8 cellular contexts compared by ENCODE assay signal in genomic region chr9:91360551-91361293, GRCh38. TPM values are rescaled to one million over a fixed set of nuclear protein-coding genes. Genes with fewer than 3 reads are reported as not detected.
A peak's percentile ranks its signal among the peaks of the same experiment; 100 is the strongest.
DNase-seq lines count a peak whose midpoint lies in the region; ATAC-seq, FAIRE-seq and TF ChIP-seq lines count a peak whose summit lies in the region.

No MANE protein-coding gene starts in this region.

- H3K4me1 ChIP-seq in DND-41 (ENCODE audit: insufficient read depth, low read length) (peaks cover 26% of the 10 kb centered on the region), body of pancreas (peaks cover 26% of the 10 kb centered on the region), HepG2 (ENCODE audit: insufficient read depth, low read length) (peaks cover 50% of the 10 kb centered on the region), thymus (ENCODE audit: control insufficient read depth, insufficient read depth, low read length) (peaks cover 9% of the 10 kb centered on the region)

- H3K9me3 ChIP-seq in DND-41 (ENCODE audit: insufficient read depth, low read length, severe bottlenecking) (no peaks in the 10 kb centered on the region), body of pancreas (no peaks in the 10 kb centered on the region), HepG2 (ENCODE audit: low read length) (no peaks in the 10 kb centered on the region), thymus (ENCODE audit: control insufficient read depth) (peaks cover 2% of the 10 kb centered on the region)

- H3K27ac ChIP-seq in DND-41 (ENCODE audit: low read length): peak overlapping the region; percentile 77
- peak overlapping the region; percentile 87 to 97 (median 92) for H3K27ac ChIP-seq in body of pancreas
- H3K27ac ChIP-seq in HepG2 (ENCODE audit: extremely low read length, insufficient read depth, low read length): peak overlapping the region; percentile 84
- no peak overlapping the region for H3K27ac ChIP-seq in thymus (ENCODE audit: low read depth)

- TF ChIP-seq POLR2A in body of pancreas (IDR thresholded peaks at IDR 0.05) (no peak), HepG2 (IDR thresholded peaks at IDR 0.05; ENCODE audit: insufficient read depth in 1 of 2, low read depth in 2 of 2, low read length in 2 of 2) (no peak)

- intact Hi-C loops in body of pancreas (cut with DNase I): no loop called here
- intact Hi-C loops in HepG2 (cut with micrococcal nuclease; ENCODE audit: unreplicated experiment): loop anchor here (5.0 to 10.0 kb wide), 2 partner anchors 163 to 276 kb away; no protein-coding TSS in a partner anchor

- TF ChIP-seq CTCF in DND-41 (IDR thresholded peaks at IDR 0.05; ENCODE audit: borderline replicate concordance, extremely low read depth, low read length, poor library complexity, severe bottlenecking) (no peak), body of pancreas (IDR thresholded peaks at IDR 0.05) (no peak), HepG2 (CRISPR knock-in tag; IDR thresholded peaks at IDR 0.05) (no peak)

- in situ Hi-C loops in KBM-7 (cut with MboI; ENCODE audit: low pct_unique_long_range_greater_than_20kb, low sequenced_read_pairs): no loop called here
- in situ Hi-C loops in HepG2 (cut with HindIII; ENCODE audit: extremely low pct_ligation_motif_present, low pct_unique_long_range_greater_than_20kb): loop anchor here (5.0 kb wide), 1 partner anchor 62 kb away; the partner anchor contains the start of gene NFIL3

- TF ChIP-seq EP300 in HepG2 (IDR thresholded peaks at IDR 0.05; ENCODE audit: low read depth in 2 of 2, low read length in 2 of 2) (no peak), HepG2 (CRISPR knock-in tag; IDR thresholded peaks at IDR 0.05; ENCODE audit: borderline replicate concordance) (no peak)

- no peak for ATAC-seq in DND-41 (ENCODE audit: insufficient read depth, low read depth)
- no peak for ATAC-seq in body of pancreas
- ATAC-seq in HepG2: peak; percentile 17; the same call in 2 of the 3 replicates

- H3K9ac ChIP-seq in DND-41 (ENCODE audit: low read depth, low read length): peak overlapping the region; percentile 91
- H3K9ac ChIP-seq in HepG2 (ENCODE audit: insufficient read depth, low read depth, low read length): peak overlapping the region; percentile 80

- WGBS in body of pancreas, 2 donors: 8 to 10% methylated on average over 10 of the region's 10 CpGs
- WGBS in HepG2 (ENCODE audit: low lambda C conversion rate): 4% methylated on average over 10 of the region's 10 CpGs
- 33% methylated on average over 10 of the region's 10 CpGs for WGBS in thymus

- no peak for TF ChIP-seq RAD21 in HepG2 (CRISPR knock-in tag; IDR thresholded peaks at IDR 0.05)

- H4K20me1 ChIP-seq in DND-41 (ENCODE audit: insufficient read depth, low read length) (no peaks in the 10 kb centered on the region; the same call in 1 of the 2 replicates), HepG2 (ENCODE audit: insufficient read depth, low read length) (peaks cover 16% of the 10 kb centered on the region; the same call in 1 of the 2 replicates)

- CTCF ChIA-PET in HepG2 (lab: Yijun Ruan, JAX; ENCODE audit: low intra/inter-chr PET ratio, low total read pairs): interaction anchor here (0.9 kb wide), 1 partner anchor 65 kb away, joined by 3 read pairs; no protein-coding TSS in a partner anchor

- H3K4me3 ChIP-seq in DND-41 (ENCODE audit: low read depth in 1 of 2, low read length in 2 of 2) (peak overlapping the region; percentile 86 to 98), body of pancreas (peak overlapping the region; percentile 90 to 93), HepG2 (replicated peaks in 1 of 3; ENCODE audit: insufficient read depth in 1 of 3, low read depth in 2 of 3, low read length in 3 of 3) (peak overlapping the region; percentile 95 to 99 (median 98)), thymus (ENCODE audit: low read length) (peak overlapping the region; percentile 95)

- H3K27me3 ChIP-seq in DND-41 (ENCODE audit: insufficient read depth, low read length, poor library complexity) (no peaks in the 10 kb centered on the region), body of pancreas (no peaks in the 10 kb centered on the region), HepG2 (ENCODE audit: control insufficient read depth in 1 of 2, insufficient read depth in 2 of 2, low read length in 2 of 2) (no peaks in the 10 kb centered on the region; a peak in 1 of 5 replicates), thymus (ENCODE audit: control insufficient read depth, insufficient read depth) (no peaks in the 10 kb centered on the region)

- FAIRE-seq in HepG2 (lab: Jason Lieb, UNC): no peak

- POLR2A ChIA-PET in HepG2 (lab: Yijun Ruan, JAX): interaction anchor here (0.7 to 2.3 kb wide), 10 partner anchors 19 to 323 kb away, joined by 3 to 13 read pairs (median 6); partner anchors contain the start of gene NFIL3

- H3K79me2 ChIP-seq in DND-41 (ENCODE audit: insufficient read depth, low read length) (peaks cover 37% of the 10 kb centered on the region), HepG2 (ENCODE audit: insufficient read depth, low read length) (peaks cover 59% of the 10 kb centered on the region)

- H3K36me3 ChIP-seq in DND-41 (ENCODE audit: insufficient read depth, low read length) (peaks cover under 1% of the 10 kb centered on the region), body of pancreas (replicated peaks in 1 of 2; ENCODE audit: insufficient read depth in 1 of 2, low read depth in 2 of 2) (no peaks in the 10 kb centered on the region), HepG2 (replicated peaks in 1 of 2; ENCODE audit: control insufficient read depth in 1 of 2, insufficient read depth in 2 of 2, low read length in 2 of 2) (peaks cover 5 to 18% of the 10 kb centered on the region in 2 experiments), thymus (ENCODE audit: control insufficient read depth, insufficient read depth) (no peaks in the 10 kb centered on the region)

- H2AFZ ChIP-seq in DND-41 (ENCODE audit: low read depth, low read length) (peak overlapping the region; percentile 98), HepG2 (ENCODE audit: low read length) (no peak overlapping the region)

- DNase-seq in DND-41 (no peak), KBM-7 (peak; percentile 26), body of pancreas (no peak), HepG2 (ENCODE audit: low spot score) (no peak), NCI-H2171 treated with DMSO at 0.1 percent for 48 hours (lab: John Stamatoyannopoulos, UW) (no peak), ureter (ENCODE audit: low spot score) (no peak), NCI-H510A (lab: John Stamatoyannopoulos, UW) (no peak)

- BruUV-seq in HepG2 (replicated peaks; lab: Mats Ljungman, UMichigan): no TSS peak

- peak overlapping the region; percentile 90 for H3K4me2 ChIP-seq in DND-41 (ENCODE audit: insufficient read depth, low read length)
- H3K4me2 ChIP-seq in HepG2 (ENCODE audit: low read depth, low read length): peak overlapping the region; percentile 82

TF ChIP-seq in HepG2, 621 proteins besides CTCF, POLR2A, EP300 and RAD21 (continues in another document):
- TF ChIP-seq NKX3-1 (CRISPR knock-in tag; IDR thresholded peaks at IDR 0.05): 0 out of 2 replicates have a peak, but pooled peaks have one; percentile 18
- TF ChIP-seq NAIF1 (CRISPR knock-in tag; IDR thresholded peaks at IDR 0.05; ENCODE audit: borderline replicate concordance): 0 out of 2 replicates have a peak, but pooled peaks have one; percentile 46
- TF ChIP-seq, protein P1, sequence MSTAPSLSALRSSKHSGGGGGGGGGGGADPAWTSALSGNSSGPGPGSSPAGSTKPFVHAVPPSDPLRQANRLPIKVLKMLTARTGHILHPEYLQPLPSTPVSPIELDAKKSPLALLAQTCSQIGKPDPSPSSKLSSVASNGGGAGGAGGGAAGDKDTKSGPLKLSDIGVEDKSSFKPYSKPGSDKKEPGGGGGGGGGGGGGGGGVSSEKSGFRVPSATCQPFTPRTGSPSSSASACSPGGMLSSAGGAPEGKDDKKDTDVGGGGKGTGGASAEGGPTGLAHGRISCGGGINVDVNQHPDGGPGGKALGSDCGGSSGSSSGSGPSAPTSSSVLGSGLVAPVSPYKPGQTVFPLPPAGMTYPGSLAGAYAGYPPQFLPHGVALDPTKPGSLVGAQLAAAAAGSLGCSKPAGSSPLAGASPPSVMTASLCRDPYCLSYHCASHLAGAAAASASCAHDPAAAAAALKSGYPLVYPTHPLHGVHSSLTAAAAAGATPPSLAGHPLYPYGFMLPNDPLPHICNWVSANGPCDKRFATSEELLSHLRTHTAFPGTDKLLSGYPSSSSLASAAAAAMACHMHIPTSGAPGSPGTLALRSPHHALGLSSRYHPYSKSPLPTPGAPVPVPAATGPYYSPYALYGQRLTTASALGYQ (CRISPR knock-in tag; IDR thresholded peaks at IDR 0.05): 0 out of 2 replicates have a peak, but pooled peaks have one; percentile 48
- no peak for TF ChIP-seq EEA1 (CRISPR knock-in tag; IDR thresholded peaks at IDR 0.05; ENCODE audit: borderline replicate concordance)

RNA-seq across cellular contexts. Expression of gene AUH, which starts 1.0 kb away (rescaled TPM):
- total RNA-seq in body of pancreas (10 to 100 TPM; 47.7 to 75.8 TPM), HepG2 (2016; rRNA removed; fragmentation: Illumina TruSeq; extraction: Trizol) (31.9 and 35.7 TPM in 2 replicates), ureter (24.6 TPM)
- total RNA-seq in HepG2 (2016; cell fraction: cytosol; rRNA removed; fragmentation: Illumina TruSeq; extraction: Trizol; ENCODE audit: low read depth): 8.8 and 9.3 TPM in 2 replicates
- total RNA-seq in HepG2 (2016; cell fraction: insoluble cytoplasmic fraction; rRNA removed; fragmentation: Illumina TruSeq; extraction: Trizol): 35.1 and 35.8 TPM in 2 replicates
- 12.0 and 14.2 TPM in 2 replicates for total RNA-seq in HepG2 (2016; cell fraction: membrane; rRNA removed; fragmentation: Illumina TruSeq; extraction: Trizol)
- total RNA-seq in HepG2 (2016; cell fraction: nucleus; rRNA removed; fragmentation: Illumina TruSeq; extraction: Trizol): 36.5 and 38.2 TPM in 2 replicates
- polyA plus RNA-seq in HepG2 (2011; rRNA removed) (20.7 and 25.8 TPM in 2 replicates), thymus (41.5 TPM)
- polyA plus RNA-seq in HepG2 (2011; cell fraction: cytosol; rRNA removed): 13.1 and 18.4 TPM in 2 replicates
- polyA plus RNA-seq in HepG2 (2011; cell fraction: nucleus; rRNA removed): 45.4 and 46.7 TPM in 2 replicates
- polyA plus RNA-seq in HepG2 (2012): 43.3 and 56.0 TPM in 2 replicates
- polyA plus RNA-seq in HepG2 (2016; cell fraction: cytosol; fragmentation: Illumina TruSeq; extraction: Trizol; ENCODE audit: low read depth): 5.2 and 6.3 TPM in 2 replicates
- 36.1 and 36.2 TPM in 2 replicates for polyA plus RNA-seq in HepG2 (2016; cell fraction: insoluble cytoplasmic fraction; fragmentation: Illumina TruSeq; extraction: Trizol; ENCODE audit: low read depth)
- 8.4 and 9.7 TPM in 2 replicates for polyA plus RNA-seq in HepG2 (2016; cell fraction: membrane; fragmentation: Illumina TruSeq; extraction: Trizol; ENCODE audit: low read depth)
- polyA plus RNA-seq in HepG2 (2016; cell fraction: nucleus; fragmentation: Illumina TruSeq; extraction: Trizol; ENCODE audit: insufficient read depth, low read depth): 31.0 and 33.2 TPM in 2 replicates
- polyA minus RNA-seq in HepG2 (2011; rRNA and poly(A)+ RNA removed; ENCODE audit: low replicate concordance): 2.2 and 5.5 TPM in 2 replicates
- 8.7 and 13.5 TPM in 2 replicates for polyA minus RNA-seq in HepG2 (2011; cell fraction: cytosol; rRNA and poly(A)+ RNA removed)
- 115 and 125 TPM in 2 replicates for polyA minus RNA-seq in HepG2 (2011; cell fraction: nucleus; rRNA and poly(A)+ RNA removed)
